1 cellular context compared by ENCODE assay signal in the genomic region with DNA sequence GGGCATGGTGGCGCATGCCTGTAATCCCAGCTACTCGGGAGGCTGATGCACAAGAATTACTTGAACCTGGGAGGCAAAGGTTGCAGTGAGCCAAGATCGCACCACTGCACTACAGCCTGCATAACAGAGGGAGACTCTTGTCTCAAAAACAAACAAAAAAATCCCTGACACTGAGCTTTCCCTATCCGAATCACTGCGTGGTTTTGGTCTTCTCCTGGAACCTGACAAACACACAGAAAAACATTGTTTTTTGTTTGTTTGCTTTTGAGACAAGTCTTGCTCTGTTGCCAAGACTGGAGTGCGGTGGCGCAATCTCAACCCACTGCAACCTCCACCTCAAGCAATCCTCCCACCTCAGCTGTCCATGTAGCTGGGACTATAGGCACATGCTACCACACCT.
TF ChIP-seq lines count a peak whose summit lies in the region.

No MANE protein-coding gene starts in this region.

TF ChIP-seq in HepG2, 621 proteins besides CTCF, POLR2A, EP300 and RAD21 (continued from another document and continues in another):
- TF ChIP-seq, protein P1, sequence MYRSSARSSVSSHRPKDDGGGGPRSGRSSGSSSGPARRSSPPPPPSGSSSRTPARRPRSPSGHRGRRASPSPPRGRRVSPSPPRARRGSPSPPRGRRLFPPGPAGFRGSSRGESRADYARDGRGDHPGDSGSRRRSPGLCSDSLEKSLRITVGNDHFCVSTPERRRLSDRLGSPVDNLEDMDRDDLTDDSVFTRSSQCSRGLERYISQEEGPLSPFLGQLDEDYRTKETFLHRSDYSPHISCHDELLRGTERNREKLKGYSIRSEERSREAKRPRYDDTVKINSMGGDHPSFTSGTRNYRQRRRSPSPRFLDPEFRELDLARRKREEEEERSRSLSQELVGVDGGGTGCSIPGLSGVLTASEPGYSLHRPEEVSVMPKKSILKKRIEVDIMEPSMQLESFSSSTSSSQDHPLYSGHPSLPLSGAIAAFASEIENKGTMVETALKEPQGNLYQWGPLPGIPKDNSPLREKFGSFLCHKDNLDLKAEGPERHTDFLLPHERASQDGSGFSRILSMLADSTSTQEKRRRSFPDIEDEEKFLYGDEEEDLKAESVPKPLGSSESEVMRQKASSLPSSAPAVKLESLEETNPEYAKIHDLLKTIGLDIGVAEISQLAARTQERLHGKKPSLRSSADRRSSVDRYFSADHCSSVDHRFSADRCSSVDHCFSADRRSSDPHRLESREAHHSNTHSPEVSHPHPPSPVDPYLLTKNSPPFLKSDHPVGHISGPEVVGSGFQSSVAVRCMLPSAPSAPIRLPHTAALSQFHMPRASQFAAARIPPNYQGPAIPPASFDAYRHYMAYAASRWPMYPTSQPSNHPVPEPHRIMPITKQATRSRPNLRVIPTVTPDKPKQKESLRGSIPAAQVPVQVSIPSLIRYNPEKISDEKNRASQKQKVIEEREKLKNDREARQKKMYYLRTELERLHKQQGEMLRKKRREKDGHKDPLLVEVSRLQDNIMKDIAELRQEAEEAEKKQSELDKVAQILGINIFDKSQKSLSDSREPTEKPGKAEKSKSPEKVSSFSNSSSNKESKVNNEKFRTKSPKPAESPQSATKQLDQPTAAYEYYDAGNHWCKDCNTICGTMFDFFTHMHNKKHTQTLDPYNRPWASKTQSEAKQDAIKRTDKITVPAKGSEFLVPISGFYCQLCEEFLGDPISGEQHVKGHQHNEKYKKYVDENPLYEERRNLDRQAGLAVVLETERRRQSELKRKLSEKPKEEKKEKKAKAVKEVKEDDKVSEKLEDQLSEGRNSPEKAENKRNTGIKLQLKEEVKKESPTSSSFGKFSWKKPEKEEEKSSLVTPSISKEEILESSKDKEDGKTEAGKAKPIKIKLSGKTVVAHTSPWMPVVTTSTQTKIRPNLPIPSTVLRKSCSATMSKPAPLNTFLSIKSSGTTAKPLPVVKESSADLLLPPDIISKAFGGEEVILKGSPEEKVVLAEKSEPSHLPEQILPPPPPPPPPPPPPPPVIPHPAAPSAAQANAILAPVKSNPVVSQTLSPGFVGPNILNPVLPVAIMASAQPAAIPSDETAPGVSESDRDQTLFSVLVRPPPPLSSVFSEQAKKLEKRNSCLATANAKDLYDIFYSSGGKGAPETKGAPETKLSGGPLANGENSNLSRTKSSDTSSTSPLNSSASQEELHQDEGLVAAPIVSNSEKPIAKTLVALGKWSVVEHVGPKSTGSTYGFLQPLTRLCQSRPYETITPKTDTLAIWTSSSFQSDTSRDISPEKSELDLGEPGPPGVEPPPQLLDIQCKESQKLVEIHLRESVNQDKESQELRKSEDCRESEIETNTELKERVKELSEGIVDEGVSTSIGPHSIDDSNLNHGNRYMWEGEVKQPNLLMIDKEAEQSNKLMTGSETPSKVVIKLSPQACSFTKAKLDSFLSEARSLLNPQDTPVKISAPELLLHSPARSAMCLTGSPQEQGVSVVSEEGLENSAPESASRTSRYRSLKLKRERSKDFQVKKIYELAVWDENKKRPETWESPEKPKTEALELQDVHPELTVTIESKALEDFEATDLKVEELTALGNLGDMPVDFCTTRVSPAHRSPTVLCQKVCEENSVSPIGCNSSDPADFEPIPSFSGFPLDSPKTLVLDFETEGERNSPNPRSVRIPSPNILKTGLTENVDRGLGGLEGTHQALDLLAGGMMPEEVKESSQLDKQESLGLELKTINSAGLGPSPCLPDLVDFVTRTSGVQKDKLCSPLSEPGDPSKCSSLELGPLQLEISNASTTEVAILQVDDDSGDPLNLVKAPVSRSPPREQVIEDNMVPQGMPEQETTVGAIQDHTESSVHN (CRISPR knock-in tag; IDR thresholded peaks at IDR 0.05), result 0 out of 2 replicates have a peak, but pooled peaks have one; percentile 34
- TF ChIP-seq NR2F6 (IDR thresholded peaks at IDR 0.05) (no peak), NR2F6 (CRISPR knock-in tag; IDR thresholded peaks at IDR 0.05) (peak; percentile 19; the same call in 1 of the 2 replicates), GATAD2A (CRISPR knock-in tag; IDR thresholded peaks at IDR 0.05) (peak; percentile 95), NCOA2 (CRISPR knock-in tag; IDR thresholded peaks at IDR 0.05) (peak; percentile 66), KLF16 (CRISPR knock-in tag; IDR thresholded peaks at IDR 0.05) (peak in 1 of 2 experiments; percentile 66; a peak in 1 of 4 replicates), NBN (conservative IDR thresholded peaks at IDR 0.05) (no peak), ZNF3 (CRISPR knock-in tag; IDR thresholded peaks at IDR 0.05) (peak; percentile 54; the same call in 1 of the 2 replicates), MYNN (CRISPR knock-in tag; IDR thresholded peaks at IDR 0.05; ENCODE audit: low read depth) (no peak), FOXK1 (CRISPR knock-in tag; IDR thresholded peaks at IDR 0.05; ENCODE audit: borderline replicate concordance, low read depth) (peak; percentile 48; the same call in 1 of the 2 replicates), ZNF550 (CRISPR knock-in tag; IDR thresholded peaks at IDR 0.05; ENCODE audit: borderline replicate concordance) (no peak), KLF13 (CRISPR knock-in tag; IDR thresholded peaks at IDR 0.05) (no peak), ZNF563 (CRISPR knock-in tag; IDR thresholded peaks at IDR 0.05) (no peak), ZNF564 (CRISPR knock-in tag; IDR thresholded peaks at IDR 0.05) (no peak), SRSF1 (optimal IDR thresholded peaks at IDR 0.05; ENCODE audit: low read depth, low read length) (no peak), FOXJ3 (CRISPR knock-in tag; IDR thresholded peaks at IDR 0.05; ENCODE audit: borderline replicate concordance) (0 out of 2 replicates have a peak, but pooled peaks have one; percentile 15), ZBTB3 (CRISPR knock-in tag; IDR thresholded peaks at IDR 0.05; ENCODE audit: borderline replicate concordance, low read depth) (no peak), CREM (IDR thresholded peaks at IDR 0.05) (no peak), CREM (CRISPR knock-in tag; IDR thresholded peaks at IDR 0.05) (no peak), FOSL2 (CRISPR knock-in tag; IDR thresholded peaks at IDR 0.05) (peak; percentile 73), ZNF20 (CRISPR knock-in tag; IDR thresholded peaks at IDR 0.05) (0 out of 2 replicates have a peak, but pooled peaks have one; percentile 70), ERF (CRISPR knock-in tag; IDR thresholded peaks at IDR 0.05) (0 out of 2 replicates have a peak, but pooled peaks have one; percentile 23), SOX5 (CRISPR knock-in tag; IDR thresholded peaks at IDR 0.05; ENCODE audit: borderline replicate concordance) (peak; percentile 73; the same call in 1 of the 2 replicates), ZNF331 (CRISPR knock-in tag; IDR thresholded peaks at IDR 0.05) (peak; percentile 32; the same call in 1 of the 2 replicates), ISL2 (CRISPR knock-in tag; IDR thresholded peaks at IDR 0.05) (0 out of 2 replicates have a peak, but pooled peaks have one; percentile 17), TRIM22 (IDR thresholded peaks at IDR 0.05) (no peak), ZBTB38 (CRISPR knock-in tag; IDR thresholded peaks at IDR 0.05) (peak; percentile 50; the same call in 1 of the 2 replicates), HOXA3 (CRISPR knock-in tag; IDR thresholded peaks at IDR 0.05) (peak; percentile 56; the same call in 1 of the 2 replicates)
- TF ChIP-seq, protein P2, sequence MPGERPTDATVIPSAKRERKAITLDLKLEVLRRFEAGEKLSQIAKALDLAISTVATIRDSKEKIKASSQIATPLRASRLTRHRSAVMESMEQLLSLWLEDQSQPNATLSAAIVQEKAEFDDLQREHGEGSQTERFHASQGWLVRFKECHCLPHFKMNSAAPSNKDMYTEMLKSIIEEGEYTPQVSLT (CRISPR knock-in tag; IDR thresholded peaks at IDR 0.05; ENCODE audit: borderline replicate concordance, low read depth), result no peak
- TF ChIP-seq, protein P3, sequence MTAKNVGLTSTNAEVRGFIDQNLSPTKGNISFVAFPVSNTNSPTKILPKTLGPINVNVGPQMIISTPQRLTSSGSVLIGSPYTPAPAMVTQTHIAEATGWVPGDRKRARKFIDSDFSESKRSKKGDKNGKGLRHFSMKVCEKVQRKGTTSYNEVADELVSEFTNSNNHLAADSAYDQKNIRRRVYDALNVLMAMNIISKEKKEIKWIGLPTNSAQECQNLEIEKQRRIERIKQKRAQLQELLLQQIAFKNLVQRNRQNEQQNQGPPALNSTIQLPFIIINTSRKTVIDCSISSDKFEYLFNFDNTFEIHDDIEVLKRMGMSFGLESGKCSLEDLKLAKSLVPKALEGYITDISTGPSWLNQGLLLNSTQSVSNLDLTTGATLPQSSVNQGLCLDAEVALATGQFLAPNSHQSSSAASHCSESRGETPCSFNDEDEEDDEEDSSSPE (CRISPR knock-in tag; IDR thresholded peaks at IDR 0.05), result no peak
- TF ChIP-seq, protein P4, sequence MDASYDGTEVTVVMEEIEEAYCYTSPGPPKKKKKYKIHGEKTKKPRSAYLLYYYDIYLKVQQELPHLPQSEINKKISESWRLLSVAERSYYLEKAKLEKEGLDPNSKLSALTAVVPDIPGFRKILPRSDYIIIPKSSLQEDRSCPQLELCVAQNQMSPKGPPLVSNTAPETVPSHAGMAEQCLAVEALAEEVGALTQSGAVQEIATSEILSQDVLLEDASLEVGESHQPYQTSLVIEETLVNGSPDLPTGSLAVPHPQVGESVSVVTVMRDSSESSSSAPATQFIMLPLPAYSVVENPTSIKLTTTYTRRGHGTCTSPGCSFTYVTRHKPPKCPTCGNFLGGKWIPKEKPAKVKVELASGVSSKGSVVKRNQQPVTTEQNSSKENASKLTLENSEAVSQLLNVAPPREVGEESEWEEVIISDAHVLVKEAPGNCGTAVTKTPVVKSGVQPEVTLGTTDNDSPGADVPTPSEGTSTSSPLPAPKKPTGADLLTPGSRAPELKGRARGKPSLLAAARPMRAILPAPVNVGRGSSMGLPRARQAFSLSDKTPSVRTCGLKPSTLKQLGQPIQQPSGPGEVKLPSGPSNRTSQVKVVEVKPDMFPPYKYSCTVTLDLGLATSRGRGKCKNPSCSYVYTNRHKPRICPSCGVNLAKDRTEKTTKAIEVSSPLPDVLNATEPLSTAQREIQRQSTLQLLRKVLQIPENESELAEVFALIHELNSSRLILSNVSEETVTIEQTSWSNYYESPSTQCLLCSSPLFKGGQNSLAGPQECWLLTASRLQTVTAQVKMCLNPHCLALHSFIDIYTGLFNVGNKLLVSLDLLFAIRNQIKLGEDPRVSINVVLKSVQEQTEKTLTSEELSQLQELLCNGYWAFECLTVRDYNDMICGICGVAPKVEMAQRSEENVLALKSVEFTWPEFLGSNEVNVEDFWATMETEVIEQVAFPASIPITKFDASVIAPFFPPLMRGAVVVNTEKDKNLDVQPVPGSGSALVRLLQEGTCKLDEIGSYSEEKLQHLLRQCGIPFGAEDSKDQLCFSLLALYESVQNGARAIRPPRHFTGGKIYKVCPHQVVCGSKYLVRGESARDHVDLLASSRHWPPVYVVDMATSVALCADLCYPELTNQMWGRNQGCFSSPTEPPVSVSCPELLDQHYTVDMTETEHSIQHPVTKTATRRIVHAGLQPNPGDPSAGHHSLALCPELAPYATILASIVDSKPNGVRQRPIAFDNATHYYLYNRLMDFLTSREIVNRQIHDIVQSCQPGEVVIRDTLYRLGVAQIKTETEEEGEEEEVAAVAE (CRISPR knock-in tag; IDR thresholded peaks at IDR 0.05; ENCODE audit: borderline replicate concordance), result no peak
- TF ChIP-seq, protein P5, sequence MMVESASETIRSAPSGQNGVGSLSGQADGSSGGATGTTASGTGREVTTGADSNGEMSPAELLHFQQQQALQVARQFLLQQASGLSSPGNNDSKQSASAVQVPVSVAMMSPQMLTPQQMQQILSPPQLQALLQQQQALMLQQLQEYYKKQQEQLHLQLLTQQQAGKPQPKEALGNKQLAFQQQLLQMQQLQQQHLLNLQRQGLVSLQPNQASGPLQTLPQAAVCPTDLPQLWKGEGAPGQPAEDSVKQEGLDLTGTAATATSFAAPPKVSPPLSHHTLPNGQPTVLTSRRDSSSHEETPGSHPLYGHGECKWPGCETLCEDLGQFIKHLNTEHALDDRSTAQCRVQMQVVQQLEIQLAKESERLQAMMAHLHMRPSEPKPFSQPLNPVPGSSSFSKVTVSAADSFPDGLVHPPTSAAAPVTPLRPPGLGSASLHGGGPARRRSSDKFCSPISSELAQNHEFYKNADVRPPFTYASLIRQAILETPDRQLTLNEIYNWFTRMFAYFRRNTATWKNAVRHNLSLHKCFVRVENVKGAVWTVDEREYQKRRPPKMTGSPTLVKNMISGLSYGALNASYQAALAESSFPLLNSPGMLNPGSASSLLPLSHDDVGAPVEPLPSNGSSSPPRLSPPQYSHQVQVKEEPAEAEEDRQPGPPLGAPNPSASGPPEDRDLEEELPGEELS (CRISPR knock-in tag; IDR thresholded peaks at IDR 0.05), result peak; percentile 83
- TF ChIP-seq, protein P6, sequence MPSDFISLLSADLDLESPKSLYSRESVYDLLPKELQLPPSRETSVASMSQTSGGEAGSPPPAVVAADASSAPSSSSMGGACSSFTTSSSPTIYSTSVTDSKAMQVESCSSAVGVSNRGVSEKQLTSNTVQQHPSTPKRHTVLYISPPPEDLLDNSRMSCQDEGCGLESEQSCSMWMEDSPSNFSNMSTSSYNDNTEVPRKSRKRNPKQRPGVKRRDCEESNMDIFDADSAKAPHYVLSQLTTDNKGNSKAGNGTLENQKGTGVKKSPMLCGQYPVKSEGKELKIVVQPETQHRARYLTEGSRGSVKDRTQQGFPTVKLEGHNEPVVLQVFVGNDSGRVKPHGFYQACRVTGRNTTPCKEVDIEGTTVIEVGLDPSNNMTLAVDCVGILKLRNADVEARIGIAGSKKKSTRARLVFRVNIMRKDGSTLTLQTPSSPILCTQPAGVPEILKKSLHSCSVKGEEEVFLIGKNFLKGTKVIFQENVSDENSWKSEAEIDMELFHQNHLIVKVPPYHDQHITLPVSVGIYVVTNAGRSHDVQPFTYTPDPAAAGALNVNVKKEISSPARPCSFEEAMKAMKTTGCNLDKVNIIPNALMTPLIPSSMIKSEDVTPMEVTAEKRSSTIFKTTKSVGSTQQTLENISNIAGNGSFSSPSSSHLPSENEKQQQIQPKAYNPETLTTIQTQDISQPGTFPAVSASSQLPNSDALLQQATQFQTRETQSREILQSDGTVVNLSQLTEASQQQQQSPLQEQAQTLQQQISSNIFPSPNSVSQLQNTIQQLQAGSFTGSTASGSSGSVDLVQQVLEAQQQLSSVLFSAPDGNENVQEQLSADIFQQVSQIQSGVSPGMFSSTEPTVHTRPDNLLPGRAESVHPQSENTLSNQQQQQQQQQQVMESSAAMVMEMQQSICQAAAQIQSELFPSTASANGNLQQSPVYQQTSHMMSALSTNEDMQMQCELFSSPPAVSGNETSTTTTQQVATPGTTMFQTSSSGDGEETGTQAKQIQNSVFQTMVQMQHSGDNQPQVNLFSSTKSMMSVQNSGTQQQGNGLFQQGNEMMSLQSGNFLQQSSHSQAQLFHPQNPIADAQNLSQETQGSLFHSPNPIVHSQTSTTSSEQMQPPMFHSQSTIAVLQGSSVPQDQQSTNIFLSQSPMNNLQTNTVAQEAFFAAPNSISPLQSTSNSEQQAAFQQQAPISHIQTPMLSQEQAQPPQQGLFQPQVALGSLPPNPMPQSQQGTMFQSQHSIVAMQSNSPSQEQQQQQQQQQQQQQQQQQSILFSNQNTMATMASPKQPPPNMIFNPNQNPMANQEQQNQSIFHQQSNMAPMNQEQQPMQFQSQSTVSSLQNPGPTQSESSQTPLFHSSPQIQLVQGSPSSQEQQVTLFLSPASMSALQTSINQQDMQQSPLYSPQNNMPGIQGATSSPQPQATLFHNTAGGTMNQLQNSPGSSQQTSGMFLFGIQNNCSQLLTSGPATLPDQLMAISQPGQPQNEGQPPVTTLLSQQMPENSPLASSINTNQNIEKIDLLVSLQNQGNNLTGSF (CRISPR knock-in tag; IDR thresholded peaks at IDR 0.05), result no peak
